20 cellular contexts compared by ENCODE assay signal in genomic region chr18:79583984-79584401, GRCh38.
DNase-seq lines count a peak whose midpoint lies in the region; ATAC-seq and TF ChIP-seq lines count a peak whose summit lies in the region.
"Had no signal": no experiment of that assay in that cellular context is flagged by ENCODE, and none has a peak within 500 bp of the region (broad histone marks: within the 10 kb centered on the region; RNA-seq: fewer than 3 reads in every experiment).

No MANE protein-coding gene starts in this region.

- no peak overlapping the region for H3K27ac ChIP-seq in ovary
- no peak overlapping the region for H3K27ac ChIP-seq in MM.1S (ENCODE audit: low read length)
- H3K27ac ChIP-seq: adrenal gland had no signal

- H3K27me3 ChIP-seq in ovary: no peaks in the 10 kb centered on the region
- no peaks in the 10 kb centered on the region for H3K27me3 ChIP-seq in MM.1S (replicated peaks; ENCODE audit: insufficient read depth, low read length)
- H3K27me3 ChIP-seq: adrenal gland had no signal

- H3K9ac ChIP-seq in MM.1S (ENCODE audit: low read length): no peak overlapping the region

- no peaks in the 10 kb centered on the region for H4K20me1 ChIP-seq in MM.1S (ENCODE audit: insufficient read depth, low read length)

- no peaks in the 10 kb centered on the region for H3K9me3 Mint-ChIP-seq in chondrocyte (ENCODE audit: low read depth)
- H3K9me3 Mint-ChIP-seq: CD4-positive, alpha-beta memory T cell; central memory CD8-positive, alpha-beta T cell; effector memory CD8-positive, alpha-beta T cell; GM23338; naive B cell; T-helper 2 cell treated with Interferon-gamma antibody and Interleukin-4, amounts not matched to agents 5 μg/mL and 100 μg/mL, for 36 hours had no signal

- H3K4me1 Mint-ChIP-seq in chondrocyte (ENCODE audit: low read depth): peaks cover 16% of the 10 kb centered on the region
- H3K4me1 Mint-ChIP-seq: central memory CD8-positive, alpha-beta T cell had no signal

- no peaks in the 10 kb centered on the region for H3K9me2 ChIP-seq in MM.1S (replicated peaks; ENCODE audit: insufficient read depth, low read length)

- H3F3A ChIP-seq in MM.1S (ENCODE audit: insufficient read depth, low read length): no peaks in the 10 kb centered on the region

- ATAC-seq in GM21528 (IDR thresholded peaks at IDR 0.05; ENCODE audit: low FRiP score, unreplicated experiment) (no peak), GM18498 (IDR thresholded peaks at IDR 0.05; ENCODE audit: unreplicated experiment) (no peak)
- ATAC-seq: effector memory CD8-positive, alpha-beta T cell; GM23338; left lobe of liver had no signal

- no peak overlapping the region for H3K4me3 Mint-ChIP-seq in chondrocyte (ENCODE audit: unreplicated experiment)
- H3K4me3 Mint-ChIP-seq: CD4-positive, alpha-beta memory T cell; central memory CD8-positive, alpha-beta T cell; effector memory CD8-positive, alpha-beta T cell; GM23338; naive B cell; T-helper 2 cell treated with Interferon-gamma antibody and Interleukin-4, amounts not matched to agents 5 μg/mL and 100 μg/mL, for 36 hours had no signal

- 64 to 69% (median 64%) methylated on average over 8 to 15 of the region's 15 CpGs for WGBS in ovary, 3 donors

- H3K36me3 ChIP-seq in ovary (no peaks in the 10 kb centered on the region), MM.1S (replicated peaks; ENCODE audit: insufficient read depth, low read length) (no peaks in the 10 kb centered on the region)
- H3K36me3 ChIP-seq: adrenal gland had no signal

- intact Hi-C loops in ovary (cut with DNase I): no loop called here

- H3K36me3 Mint-ChIP-seq in chondrocyte (ENCODE audit: low read depth): no peaks in the 10 kb centered on the region
- H3K36me3 Mint-ChIP-seq: CD4-positive, alpha-beta memory T cell; naive B cell had no signal

- H3K4me2 ChIP-seq in MM.1S (ENCODE audit: low read depth, low read length): no peak overlapping the region
- H3K4me2 ChIP-seq: GM23338 had no signal

- no peaks in the 10 kb centered on the region for H3K79me2 ChIP-seq in MM.1S (ENCODE audit: low read length)

- H3K27me3 Mint-ChIP-seq in chondrocyte (ENCODE audit: low read depth): no peaks in the 10 kb centered on the region

- H3K4me1 ChIP-seq in ovary (ENCODE audit: insufficient read depth) (peaks cover 18% of the 10 kb centered on the region), MM.1S (ENCODE audit: low read length) (no peaks in the 10 kb centered on the region)
- H3K4me1 ChIP-seq: adrenal gland had no signal

- no peak overlapping the region for H3K27ac Mint-ChIP-seq in chondrocyte (ENCODE audit: unreplicated experiment)
- H3K27ac Mint-ChIP-seq: effector memory CD8-positive, alpha-beta T cell; GM23338; T-helper 2 cell treated with Interferon-gamma antibody and Interleukin-4, amounts not matched to agents 5 μg/mL and 100 μg/mL, for 36 hours had no signal

- H3K9me3 ChIP-seq in ovary (no peaks in the 10 kb centered on the region), MM.1S (replicated peaks; ENCODE audit: insufficient read depth, low read length) (no peaks in the 10 kb centered on the region)
- H3K9me3 ChIP-seq: adrenal gland had no signal

- TF ChIP-seq CTCF in chondrocyte (IDR thresholded peaks at IDR 0.05): no peak
- TF ChIP-seq CTCF in ovary (IDR thresholded peaks at IDR 0.05): no peak
- no peak for TF ChIP-seq CTCF in MM.1S (IDR thresholded peaks at IDR 0.05; ENCODE audit: low read length)

- H3K4me3 ChIP-seq in ovary (no peak overlapping the region), MM.1S (ENCODE audit: low read length) (no peak overlapping the region)
- H3K4me3 ChIP-seq: adrenal gland, GM23338 had no signal

- no peak for TF ChIP-seq EP300 in ovary (IDR thresholded peaks at IDR 0.05)

- no peak for TF ChIP-seq POLR2A in ovary (IDR thresholded peaks at IDR 0.05)

- DNase-seq in NCI-H345 (lab: John Stamatoyannopoulos, UW) (peak; percentile 10), NCI-H345 treated with DMSO at 0.1 percent for 48 hours (lab: John Stamatoyannopoulos, UW; ENCODE audit: unreplicated experiment) (no peak), MV-4-11 (lab: John Stamatoyannopoulos, UW) (peak; percentile 5), chondrocyte (ENCODE audit: low spot score) (peak; percentile 63), ovary (peak in 4 of 5 donors; percentile 14 to 31 (median 20)), MM.1S (no peak)
- DNase-seq: activated CD4-positive, alpha-beta T cell treated with anti-CD3 and anti-CD28 coated beads for 48 hours; CD4-positive, alpha-beta memory T cell; effector memory CD8-positive, alpha-beta T cell; hypothalamus; naive B cell; NCI-H2107; NK-92 treated with Interleukin-12 subunit alpha and Interleukin-12 subunit beta, amount 100 ng/mL, for 24 hours had no signal

- no peak overlapping the region for H2AFZ ChIP-seq in MM.1S (ENCODE audit: low read length)
- H2AFZ ChIP-seq: GM23338 had no signal

Comparison
In these comparisons a context has a peak if more than half of its experiments do, and no peak if none do; other contexts are left out.
1. DNase-seq: peak in NCI-H345 (single experiment), MV-4-11 (single experiment), chondrocyte (single experiment) and ovary (4 of 5); none in NCI-H345 treated with DMSO at 0.1 percent for 48 hours (single experiment) and MM.1S (single experiment).